In the genomic region with DNA sequence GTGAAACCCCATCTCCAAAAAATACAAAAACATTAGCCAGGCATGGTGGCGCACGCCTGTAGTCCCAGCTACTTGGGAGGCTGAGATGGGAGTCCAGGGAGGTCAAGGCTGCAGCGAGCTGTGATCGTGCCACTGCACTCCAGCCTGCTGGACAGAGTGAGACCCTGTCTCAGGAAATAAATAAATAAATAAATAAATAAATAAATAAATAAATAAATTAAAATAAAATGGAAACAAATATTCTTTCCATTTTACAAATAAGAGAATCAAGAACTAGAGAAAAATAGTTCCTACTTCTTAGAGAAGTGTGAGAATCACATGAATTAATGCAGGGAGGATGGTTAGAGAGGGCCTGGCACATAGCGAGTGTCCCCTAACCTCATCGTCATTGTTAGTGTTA, we compare ENCODE assay signal across 29 cellular contexts. TPM values are rescaled to one million over a fixed set of nuclear protein-coding genes. Genes with fewer than 3 reads are reported as not detected.
A peak's percentile ranks its signal among the peaks of the same experiment; 100 is the strongest.
DNase-seq lines count a peak whose midpoint lies in the region; ATAC-seq, FAIRE-seq and TF ChIP-seq lines count a peak whose summit lies in the region.
"Had no signal": no experiment of that assay in that cellular context is flagged by ENCODE, and none has a peak within 500 bp of the region (broad histone marks: within the 10 kb centered on the region; RNA-seq: fewer than 3 reads in every experiment).

No MANE protein-coding gene starts in this region.

- peaks cover 5% of the 10 kb centered on the region for H3K4me1 ChIP-seq in A549
- peaks cover 7% of the 10 kb centered on the region for H3K4me1 ChIP-seq in SJCRH30
- H3K4me1 ChIP-seq in endodermal cell (ENCODE audit: control insufficient read depth, insufficient read depth, low read length) = peaks cover 5% of the 10 kb centered on the region
- H3K4me1 ChIP-seq: BE2C had no signal

- no peaks in the 10 kb centered on the region for H3K27me3 Mint-ChIP-seq in HFFc6 (ENCODE audit: insufficient read depth)
- H3K27me3 Mint-ChIP-seq in endodermal cell (ENCODE audit: insufficient read depth) = peaks cover 2% of the 10 kb centered on the region
- H3K27me3 Mint-ChIP-seq: CD4-positive, alpha-beta memory T cell; CD4-positive, CD25-positive, alpha-beta regulatory T cell; CD8-positive, alpha-beta memory T cell had no signal

- H3K27ac ChIP-seq in A549 (no peak overlapping the region), SJCRH30 (peak overlapping the region; percentile 68), endodermal cell (ENCODE audit: low read depth, low read length) (no peak overlapping the region)
- H3K27ac ChIP-seq: 22Rv1, BLaER1 had no signal

- H3K36me3 Mint-ChIP-seq in HFFc6 (ENCODE audit: low read depth) (peaks cover 21% of the 10 kb centered on the region; the same call in 1 of the 2 replicates), endodermal cell (ENCODE audit: low read depth) (no peaks in the 10 kb centered on the region)
- H3K36me3 Mint-ChIP-seq: CD14-positive monocyte; CD4-positive, alpha-beta memory T cell; CD4-positive, CD25-positive, alpha-beta regulatory T cell; CD8-positive, alpha-beta memory T cell had no signal

- peak overlapping the region; percentile 76 for H3K27ac Mint-ChIP-seq in HFFc6
- no peak overlapping the region for H3K27ac Mint-ChIP-seq in endodermal cell
- H3K27ac Mint-ChIP-seq: CD4-positive, alpha-beta memory T cell; CD4-positive, CD25-positive, alpha-beta regulatory T cell; CD8-positive, alpha-beta memory T cell had no signal

- DNase-seq in A549 (ENCODE audit: low read depth in 1 of 2, low spot score in 1 of 2) = no peak
- no peak for DNase-seq in HFFc6
- no peak for DNase-seq in SJCRH30
- peak; percentile 27 for DNase-seq in endodermal cell
- DNase-seq in omental fat pad (ENCODE audit: low spot score) = no peak
- DNase-seq in NCI-H510A (lab: John Stamatoyannopoulos, UW) = no peak
- no peak for DNase-seq in COLO829 (ENCODE audit: low spot score)
- DNase-seq in D341Med (ENCODE audit: low spot score) = no peak
- DNase-seq: ACHN; BE2C; C1 segment of cervical spinal cord; Caco-2; Calu3; CD4-positive, alpha-beta memory T cell; CD4-positive, CD25-positive, alpha-beta regulatory T cell; CD8-positive, alpha-beta memory T cell; DMS 273 treated with DMSO at 0.1 percent for 48 hours; DMS153; DMS53; DMS79; DND-41; EL; GDM1 had no signal

- TF ChIP-seq CTCF in A549 (IDR thresholded peaks at IDR 0.05) = no peak
- TF ChIP-seq CTCF in HFFc6 (IDR thresholded peaks at IDR 0.05) = no peak
- TF ChIP-seq CTCF in endodermal cell (conservative IDR thresholded peaks at IDR 0.05) = no peak
- TF ChIP-seq CTCF in omental fat pad (IDR thresholded peaks at IDR 0.05) = no peak

- H3K9me3 Mint-ChIP-seq in HFFc6 (no peaks in the 10 kb centered on the region), endodermal cell (no peaks in the 10 kb centered on the region)
- H3K9me3 Mint-ChIP-seq: CD4-positive, alpha-beta memory T cell; CD4-positive, CD25-positive, alpha-beta regulatory T cell; CD8-positive, alpha-beta memory T cell had no signal

- no peak for TF ChIP-seq EP300 in A549 (IDR thresholded peaks at IDR 0.05)

- FAIRE-seq in A549 (lab: Jason Lieb, UNC) = no peak
- FAIRE-seq: GM12892, GM18507 had no signal

- no peak for TF ChIP-seq RAD21 in A549 (conservative IDR thresholded peaks at IDR 0.05 in 1 of 2, IDR thresholded peaks at IDR 0.05 in 1 of 2)

- H3K4me3 Mint-ChIP-seq in HFFc6 = no peak overlapping the region
- no peak overlapping the region for H3K4me3 Mint-ChIP-seq in endodermal cell
- H3K4me3 Mint-ChIP-seq: CD14-positive monocyte; CD4-positive, alpha-beta memory T cell; CD4-positive, CD25-positive, alpha-beta regulatory T cell; CD8-positive, alpha-beta memory T cell had no signal

- CTCF ChIA-PET in A549 (lab: Yijun Ruan, JAX) = interaction anchor here (0.6 to 5.4 kb wide), 13 partner anchors 10 to 998 kb away, joined by 3 to 49 read pairs (median 4); a partner anchor contains a TSS

- no peaks in the 10 kb centered on the region for H3K9me3 ChIP-seq in A549
- no peaks in the 10 kb centered on the region for H3K9me3 ChIP-seq in SJCRH30 (replicated peaks)
- no peaks in the 10 kb centered on the region for H3K9me3 ChIP-seq in endodermal cell (ENCODE audit: control insufficient read depth, low read length)
- H3K9me3 ChIP-seq: BE2C, BLaER1, Caco-2 had no signal

- 92% methylated on average over 6 of the region's 6 CpGs for WGBS in A549 (ENCODE audit: missing lambda C conversion rate)
- 80 to 99% methylated on average over 1 to 6 of the region's 6 CpGs for WGBS in endodermal cell (ENCODE audit: insufficient coverage in 1 of 2, insufficient read length in 1 of 2), 2 experiments

- no peak overlapping the region for H3K4me3 ChIP-seq in A549
- no peak overlapping the region for H3K4me3 ChIP-seq in SJCRH30
- H3K4me3 ChIP-seq in endodermal cell (ENCODE audit: low read length) = no peak overlapping the region
- H3K4me3 ChIP-seq: BLaER1, GM12878 had no signal

- H3K4me1 Mint-ChIP-seq in HFFc6 (ENCODE audit: low read depth) (peaks cover 32% of the 10 kb centered on the region), endodermal cell (no peaks in the 10 kb centered on the region)
- H3K4me1 Mint-ChIP-seq: CD4-positive, alpha-beta memory T cell; CD8-positive, alpha-beta memory T cell had no signal

- TF ChIP-seq POLR2A in A549 (IDR thresholded peaks at IDR 0.05; ENCODE audit: low read length) = no peak

- no peak for ATAC-seq in A549
- no peak for ATAC-seq in omental fat pad (ENCODE audit: low FRiP score)
- ATAC-seq: GM12878 had no signal

- POLR2A ChIA-PET in A549 (lab: Yijun Ruan, JAX) = no interaction called here

- H3K9ac ChIP-seq in endodermal cell (ENCODE audit: extremely low read depth, low read length, poor library complexity, severe bottlenecking) = no peak overlapping the region
- H3K9ac ChIP-seq: BLaER1 had no signal

- H3K4me2 ChIP-seq in A549 = no peak overlapping the region
- H3K4me2 ChIP-seq: BLaER1 had no signal

- H3K27me3 ChIP-seq in SJCRH30 = no peaks in the 10 kb centered on the region
- no peaks in the 10 kb centered on the region for H3K27me3 ChIP-seq in endodermal cell (ENCODE audit: control insufficient read depth, insufficient read depth, low read length, poor library complexity, severe bottlenecking)
- H3K27me3 ChIP-seq: BE2C, BLaER1 had no signal

- H3K36me3 ChIP-seq in SJCRH30 (no peaks in the 10 kb centered on the region), endodermal cell (ENCODE audit: control insufficient read depth, insufficient read depth, low read length) (no peaks in the 10 kb centered on the region)
- H3K36me3 ChIP-seq: BE2C, BLaER1 had no signal

TF ChIP-seq in A549, 52 proteins besides CTCF, POLR2A, EP300 and RAD21:
- no peak for TF ChIP-seq RFX5 (IDR thresholded peaks at IDR 0.05)
- TF ChIP-seq, protein P1, sequence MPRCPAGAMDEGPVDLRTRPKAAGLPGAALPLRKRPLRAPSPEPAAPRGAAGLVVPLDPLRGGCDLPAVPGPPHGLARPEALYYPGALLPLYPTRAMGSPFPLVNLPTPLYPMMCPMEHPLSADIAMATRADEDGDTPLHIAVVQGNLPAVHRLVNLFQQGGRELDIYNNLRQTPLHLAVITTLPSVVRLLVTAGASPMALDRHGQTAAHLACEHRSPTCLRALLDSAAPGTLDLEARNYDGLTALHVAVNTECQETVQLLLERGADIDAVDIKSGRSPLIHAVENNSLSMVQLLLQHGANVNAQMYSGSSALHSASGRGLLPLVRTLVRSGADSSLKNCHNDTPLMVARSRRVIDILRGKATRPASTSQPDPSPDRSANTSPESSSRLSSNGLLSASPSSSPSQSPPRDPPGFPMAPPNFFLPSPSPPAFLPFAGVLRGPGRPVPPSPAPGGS (IDR thresholded peaks at IDR 0.05) = no peak
- no peak for TF ChIP-seq NR3C1 (IDR thresholded peaks at IDR 0.05)
- no peak for TF ChIP-seq FOSL2 (IDR thresholded peaks at IDR 0.05)
- no peak for TF ChIP-seq FOSL2 (CRISPR knock-in tag; IDR thresholded peaks at IDR 0.05)
- TF ChIP-seq GATA3 (IDR thresholded peaks at IDR 0.05; ENCODE audit: borderline replicate concordance) = no peak
- no peak for TF ChIP-seq NFE2L2 (conservative IDR thresholded peaks at IDR 0.05; ENCODE audit: low read length)
- TF ChIP-seq ZC3H11A (IDR thresholded peaks at IDR 0.05) = peak; percentile 84
- TF ChIP-seq CHD2 (IDR thresholded peaks at IDR 0.05; ENCODE audit: low read length, partially characterized antibody) = no peak

RNA-seq across cellular contexts. Expression of a gene that starts 53.7 kb away (rescaled TPM):
- 238 and 298 TPM in 2 replicates for polyA plus RNA-seq in A549 (2011; rRNA removed)
- 126 and 130 TPM in 2 replicates for polyA plus RNA-seq in A549 (2012; cell fraction: cytosol; rRNA removed)
- 30.4 and 51.6 TPM in 2 replicates for polyA plus RNA-seq in A549 (2012; cell fraction: nucleus; rRNA removed)
- polyA plus RNA-seq in A549 (2017; fragmentation: RNase III; extraction: RNeasy Plus Mini Kit Qiagen cat#74134 plus additional on column Dnase treatment) = 202 to 224 TPM (median 210 TPM) in 3 replicates
- 23.0 and 25.4 TPM in 2 replicates for polyA minus RNA-seq in A549 (2011; rRNA and poly(A)+ RNA removed)
- total RNA-seq in HFFc6 (2021; fragmentation: NEBNext Ultra II Directional; extraction: Animal tissue kit (Norgen Biotek cat#: 25700)) = 1,000 to 10,000 TPM; 1,007 to 1,412 (median 1,300) TPM
- 36.2 and 36.8 TPM in 2 replicates for total RNA-seq in SJCRH30 (2014; rRNA removed; shearing (Covaris generic))
- 10 to 100 TPM; 43.7 to 57.0 TPM for total RNA-seq in endodermal cell
- 43.2 TPM for polyA plus RNA-seq in endodermal cell (2013, experiment 1 of 2)
- 43.9 TPM for polyA plus RNA-seq in endodermal cell (2013, experiment 2 of 2)
- total RNA-seq in omental fat pad = 1 to 10 TPM; 3.5 to 7.0 (median 3.8) TPM

Comparison
In these comparisons a context has a peak if more than half of its experiments do, and no peak if none do; other contexts are left out.
1. RNA of a gene that starts 53.7 kb away (total RNA-seq): 1,007 to 1,412 TPM in HFFc6; 43.7 to 57.0 TPM in endodermal cell, 36.2 to 36.8 TPM in SJCRH30 and 3.5 to 7.0 TPM in omental fat pad; every median in the first group is over 10 times any median in the second.